24 cellular contexts compared by ENCODE assay signal in genomic region chr2:39947294-39948015, GRCh38.
DNase-seq lines count a peak whose midpoint lies in the region; ATAC-seq and TF ChIP-seq lines count a peak whose summit lies in the region.
"Had no signal": no experiment of that assay in that cellular context is flagged by ENCODE, and none has a peak within 500 bp of the region (broad histone marks: within the 10 kb centered on the region; RNA-seq: fewer than 3 reads in every experiment).

No MANE protein-coding gene starts in this region.

- peak overlapping the region; percentile 71; the same call in 1 of the 2 replicates for H2AK5ac ChIP-seq in IMR-90 (ENCODE audit: low read depth, low read length)

- H3K4ac ChIP-seq in IMR-90 (ENCODE audit: low read depth, low read length) = peak overlapping the region; percentile 46; the same call in 1 of the 2 replicates

- no peak overlapping the region for H2AFZ ChIP-seq in IMR-90 (replicated peaks; ENCODE audit: low read length, poor library complexity)

- peak overlapping the region; percentile 40 to 66; a peak in 3 of 4 replicates for H4K8ac ChIP-seq in IMR-90 (ENCODE audit: low read depth in 2 of 2, low read length in 2 of 2)

- peak; percentile 34 to 56 for ATAC-seq in activated T-cell treated with anti-CD3 and anti-CD28 coated beads, Interleukin-2, amount 50 U/mL, for 4 hours
- ATAC-seq in IMR-90 (ENCODE audit: low read depth) (no peak), right cardiac atrium (no peak), GM18907 (IDR thresholded peaks at IDR 0.05; ENCODE audit: unreplicated experiment) (no peak)
- peak; percentile 77 for ATAC-seq in stimulated activated naive CD8-positive, alpha-beta T cell treated with anti-CD3 and anti-CD28 coated beads, Interleukin-15, Interleukin-2, amounts not matched to agents 100 U/mL and 50 U/mL, for 24 hours
- ATAC-seq: heart left ventricle; mucosa of descending colon; natural killer cell treated with Interleukin-12 subunit alpha and Interleukin-12 subunit beta and Interleukin-15 and Interleukin-18, amount 100 ng/mL, for 72 hours; T-helper 17 cell had no signal

- CTCF ChIA-PET in IMR-90 (lab: Yijun Ruan, JAX) = interaction anchor here (0.7 kb wide), 1 partner anchor 14 kb away, joined by 3 read pairs; no protein-coding TSS in a partner anchor

- TF ChIP-seq RAD21 in IMR-90 (IDR thresholded peaks at IDR 0.05; ENCODE audit: low read length) = no peak

- no peaks in the 10 kb centered on the region for H3K79me1 ChIP-seq in IMR-90 (ENCODE audit: low read depth in 1 of 2, low read length in 2 of 2)

- H3K4me1 Mint-ChIP-seq in activated T-cell treated with anti-CD3 and anti-CD28 coated beads, Interleukin-2, amount 50 U/mL, for 4 hours (ENCODE audit: low read depth) = no peaks in the 10 kb centered on the region
- no peaks in the 10 kb centered on the region for H3K4me1 Mint-ChIP-seq in activated naive CD8-positive, alpha-beta T cell (ENCODE audit: low read depth)
- H3K4me1 Mint-ChIP-seq: T-helper 17 cell had no signal

- H3K9me3 ChIP-seq in IMR-90 (ENCODE audit: control insufficient read depth, insufficient read depth, low read length) (no peaks in the 10 kb centered on the region), right cardiac atrium (ENCODE audit: control insufficient read depth, low read length) (no peaks in the 10 kb centered on the region)
- H3K9me3 ChIP-seq: breast epithelium, heart left ventricle, mucosa of descending colon, upper lobe of left lung had no signal

- H3K27me3 Mint-ChIP-seq in activated T-cell treated with anti-CD3 and anti-CD28 coated beads, Interleukin-2, amount 50 U/mL, for 4 hours (ENCODE audit: low read depth) = peaks cover 1% of the 10 kb centered on the region
- H3K27me3 Mint-ChIP-seq in activated naive CD8-positive, alpha-beta T cell = peaks cover 3% of the 10 kb centered on the region
- H3K27me3 Mint-ChIP-seq: activated CD4-positive, alpha-beta T cell treated with anti-CD3 and anti-CD28 coated beads, Interleukin-2, amount 10 ng/mL, durations not matched to agents 7 days and 5 days; natural killer cell treated with Interleukin-12 subunit alpha and Interleukin-12 subunit beta and Interleukin-15 and Interleukin-18, amount 100 ng/mL, for 72 hours had no signal

- peak overlapping the region; percentile 41; the same call in 1 of the 2 replicates for H4K5ac ChIP-seq in IMR-90 (ENCODE audit: low read depth, low read length)

- H3K23ac ChIP-seq in IMR-90 (ENCODE audit: low read depth, low read length) = no peak overlapping the region

- dilution Hi-C loops in IMR-90 (cut with HindIII; ENCODE audit: low sequenced_read_pairs, unreplicated experiment) = no loop called here

- H3K4me3 Mint-ChIP-seq in activated T-cell treated with anti-CD3 and anti-CD28 coated beads, Interleukin-2, amount 50 U/mL, for 4 hours = no peak overlapping the region
- H3K4me3 Mint-ChIP-seq in activated naive CD8-positive, alpha-beta T cell = no peak overlapping the region
- H3K4me3 Mint-ChIP-seq: activated CD4-positive, alpha-beta T cell treated with anti-CD3 and anti-CD28 coated beads, Interleukin-2, amount 10 ng/mL, durations not matched to agents 7 days and 5 days; natural killer cell treated with Interleukin-12 subunit alpha and Interleukin-12 subunit beta and Interleukin-15 and Interleukin-18, amount 100 ng/mL, for 72 hours; T-helper 17 cell had no signal

- H2BK5ac ChIP-seq in IMR-90 (ENCODE audit: low read depth, low read length, poor library complexity, severe bottlenecking) = peak overlapping the region; percentile 86

- peak overlapping the region; percentile 31; the same call in 1 of the 2 replicates for H4K91ac ChIP-seq in IMR-90 (ENCODE audit: insufficient read depth, low read depth, low read length)

- H3K9me1 ChIP-seq in IMR-90 (ENCODE audit: insufficient read depth, low read length) = no peaks in the 10 kb centered on the region

- H3K27ac Mint-ChIP-seq in activated naive CD8-positive, alpha-beta T cell = peak overlapping the region; percentile 84
- H3K27ac Mint-ChIP-seq: activated CD4-positive, alpha-beta T cell treated with anti-CD3 and anti-CD28 coated beads, Interleukin-2, amount 10 ng/mL, durations not matched to agents 7 days and 5 days; natural killer cell treated with Interleukin-12 subunit alpha and Interleukin-12 subunit beta and Interleukin-15 and Interleukin-18, amount 100 ng/mL, for 72 hours; T-helper 17 cell had no signal

- H3K27me3 ChIP-seq in IMR-90 (ENCODE audit: control insufficient read depth, insufficient read depth, low read length) (no peaks in the 10 kb centered on the region), right cardiac atrium (ENCODE audit: control insufficient read depth, insufficient read depth) (no peaks in the 10 kb centered on the region)
- H3K27me3 ChIP-seq: breast epithelium, heart left ventricle, upper lobe of left lung had no signal

- in situ Hi-C loops in IMR-90 (cut with MboI; ENCODE audit: low sequenced_read_pairs) = no loop called here

- no peaks in the 10 kb centered on the region for H3K36me3 ChIP-seq in IMR-90 (ENCODE audit: control insufficient read depth, insufficient read depth, low read length)
- H3K36me3 ChIP-seq: breast epithelium, heart left ventricle, upper lobe of left lung had no signal

- no peak for TF ChIP-seq POLR2A in IMR-90 (IDR thresholded peaks at IDR 0.05; ENCODE audit: low read depth, low read length)

- H4K20me1 ChIP-seq in IMR-90 (ENCODE audit: insufficient read depth, low read length) = no peaks in the 10 kb centered on the region

- WGBS in IMR-90 (ENCODE audit: extremely low coverage in 2 of 2, insufficient read length in 1 of 2), 2 experiments = no CpG with 5 or more reads among the region's 2 CpGs
- WGBS in right cardiac atrium = 92% methylated on average over 2 of the region's 2 CpGs

- H2BK120ac ChIP-seq in IMR-90 (ENCODE audit: low read depth, low read length) = peak overlapping the region; percentile 25; the same call in 1 of the 2 replicates

- H3K27ac ChIP-seq in IMR-90 (ENCODE audit: insufficient read depth, low read length) (peak overlapping the region; percentile 37; the same call in 1 of the 2 replicates), right cardiac atrium (ENCODE audit: low read length) (no peak overlapping the region)
- H3K27ac ChIP-seq: breast epithelium, C4-2B, heart left ventricle, RWPE1, upper lobe of left lung had no signal

- H2BK20ac ChIP-seq in IMR-90 (ENCODE audit: low read depth, low read length) = peak overlapping the region; percentile 53; the same call in 1 of the 2 replicates

- H3K4me2 ChIP-seq in IMR-90 (ENCODE audit: low read depth, low read length) = no peak overlapping the region
- H3K4me2 ChIP-seq: smooth muscle cell had no signal

- no peak overlapping the region for H3K9ac ChIP-seq in IMR-90 (ENCODE audit: low read depth, low read length)

- H3K56ac ChIP-seq in IMR-90 (ENCODE audit: extremely low read depth, insufficient read depth, low read length) = no peak overlapping the region; the same call in 1 of the 2 replicates

- DNase-seq in activated T-cell treated with anti-CD3 and anti-CD28 coated beads, Interleukin-2, amount 50 U/mL, for 4 hours = no peak
- no peak for DNase-seq in activated T-cell treated with anti-CD3 and anti-CD28 coated beads for 4 hours
- no peak for DNase-seq in IMR-90
- DNase-seq in stimulated activated naive CD8-positive, alpha-beta T cell treated with anti-CD3 and anti-CD28 coated beads, Interleukin-15, Interleukin-2, amounts not matched to agents 100 U/mL and 50 U/mL, for 24 hours = no peak
- DNase-seq in right cardiac atrium = no peak
- DNase-seq: activated CD4-positive, alpha-beta T cell treated with anti-CD3 and anti-CD28 coated beads, Interleukin-2, amount 10 ng/mL, durations not matched to agents 7 days and 5 days; activated CD8-positive, alpha-beta memory T cell treated with anti-CD3 and anti-CD28 coated beads, Interleukin-2, amount 50 U/mL, for 4 hours; activated gamma-delta T cell treated with Interleukin-2 at 50 U/mL for 16 hours; amygdala; heart left ventricle; mucosa of descending colon; NCI-H146; NCI-H2107; NCI-H446; T-helper 17 cell; upper lobe of left lung had no signal

- H3K36me3 Mint-ChIP-seq in activated T-cell treated with anti-CD3 and anti-CD28 coated beads, Interleukin-2, amount 50 U/mL, for 4 hours (ENCODE audit: insufficient read depth) = no peaks in the 10 kb centered on the region
- H3K36me3 Mint-ChIP-seq in activated naive CD8-positive, alpha-beta T cell = no peaks in the 10 kb centered on the region
- H3K36me3 Mint-ChIP-seq: natural killer cell treated with Interleukin-12 subunit alpha and Interleukin-12 subunit beta and Interleukin-15 and Interleukin-18, amount 100 ng/mL, for 72 hours had no signal

- H3K9me3 Mint-ChIP-seq in activated T-cell treated with anti-CD3 and anti-CD28 coated beads, Interleukin-2, amount 50 U/mL, for 4 hours = no peaks in the 10 kb centered on the region
- no peaks in the 10 kb centered on the region for H3K9me3 Mint-ChIP-seq in activated naive CD8-positive, alpha-beta T cell (ENCODE audit: low read depth)

- H3K18ac ChIP-seq in IMR-90 (ENCODE audit: low read depth, low read length) = peak overlapping the region; percentile 75; the same call in 1 of the 2 replicates

- peaks cover 3% of the 10 kb centered on the region; the same call in 1 of the 2 replicates for H3K4me1 ChIP-seq in IMR-90 (ENCODE audit: control insufficient read depth, insufficient read depth, low read length)
- H3K4me1 ChIP-seq in right cardiac atrium (ENCODE audit: control insufficient read depth, insufficient read depth, low read length) = no peaks in the 10 kb centered on the region
- H3K4me1 ChIP-seq: breast epithelium, heart left ventricle, upper lobe of left lung had no signal

- H3K14ac ChIP-seq in IMR-90 (replicated peaks; ENCODE audit: low read depth, low read length) = no peak overlapping the region; the same call in 1 of the 2 replicates

- no peak for TF ChIP-seq CTCF in IMR-90 (conservative IDR thresholded peaks at IDR 0.05; ENCODE audit: low read depth, low read length)

- no peak overlapping the region for H3K4me3 ChIP-seq in IMR-90 (ENCODE audit: insufficient read depth, low read depth, low read length)
- H3K4me3 ChIP-seq in right cardiac atrium (ENCODE audit: low read length) = no peak overlapping the region
- H3K4me3 ChIP-seq: breast epithelium, heart left ventricle, lung, mucosa of descending colon, smooth muscle cell, upper lobe of left lung had no signal

- POLR2A ChIA-PET in IMR-90 (lab: Charles Lee; ENCODE audit: unreplicated experiment) = no interaction called here

- no peak overlapping the region for H2AK9ac ChIP-seq in IMR-90 (replicated peaks; ENCODE audit: low read depth, low read length, poor library complexity)

- intact Hi-C loops in IMR-90 (cut with micrococcal nuclease) (no loop called here), right cardiac atrium (cut with DNase I) (no loop called here)

- H2BK15ac ChIP-seq in IMR-90 (ENCODE audit: low read depth, low read length) = peak overlapping the region; percentile 74; the same call in 2 of the 3 replicates

- BruUV-seq in IMR-90 (replicated peaks; lab: Mats Ljungman, UMichigan) = no TSS peak

TF ChIP-seq in IMR-90, 13 proteins besides CTCF, POLR2A, EP300 and RAD21 (continues in another document):
- no peak for TF ChIP-seq MAFK (IDR thresholded peaks at IDR 0.05; ENCODE audit: low read depth, low read length)

Comparison
In these comparisons a context has a peak if more than half of its experiments do, and no peak if none do; other contexts are left out.
1. ATAC-seq: peak in activated T-cell treated with anti-CD3 and anti-CD28 coated beads, Interleukin-2, amount 50 U/mL, for 4 hours (2 of 2) and stimulated activated naive CD8-positive, alpha-beta T cell treated with anti-CD3 and anti-CD28 coated beads, Interleukin-15, Interleukin-2, amounts not matched to agents 100 U/mL and 50 U/mL, for 24 hours (single experiment); none in IMR-90 (single experiment), right cardiac atrium (0 of 2) and GM18907 (single experiment).